In genomic region chr16:56362057-56362655, GRCh38 we compare ENCODE assay signal across 25 cellular contexts.
A peak's percentile ranks its signal among the peaks of the same experiment; 100 is the strongest.
DNase-seq lines count a peak whose midpoint lies in the region; ATAC-seq and TF ChIP-seq lines count a peak whose summit lies in the region.
"Had no signal": no experiment of that assay in that cellular context is flagged by ENCODE, and none has a peak within 500 bp of the region (broad histone marks: within the 10 kb centered on the region; RNA-seq: fewer than 3 reads in every experiment).

No MANE protein-coding gene starts in this region.

- peak overlapping the region; percentile 70 for H3K27ac Mint-ChIP-seq in activated naive CD8-positive, alpha-beta T cell
- no peak overlapping the region for H3K27ac Mint-ChIP-seq in activated naive CD8-positive, alpha-beta T cell treated with anti-CD3 and anti-CD28 coated beads for 36 hours
- peak overlapping the region; percentile 13 for H3K27ac Mint-ChIP-seq in stimulated activated memory B cell treated with anti-CD40 and anti-IgM and Interleukin-4, amounts not matched to agents 10 μg/mL and 1 μg/mL and 100 μg/mL, for 72 hours
- H3K27ac Mint-ChIP-seq: HFFc6 had no signal

- CTCF ChIA-PET in RWPE1 (lab: Yijun Ruan, JAX), result interaction anchor here (0.7 kb wide), 2 partner anchors 16 to 350 kb away, joined by 3 to 6 read pairs; no protein-coding TSS in a partner anchor

- peaks cover 3% of the 10 kb centered on the region for H3K36me3 Mint-ChIP-seq in activated naive CD8-positive, alpha-beta T cell
- H3K36me3 Mint-ChIP-seq in activated naive CD8-positive, alpha-beta T cell treated with anti-CD3 and anti-CD28 coated beads for 36 hours, result peaks cover 7% of the 10 kb centered on the region
- peaks cover 62% of the 10 kb centered on the region for H3K36me3 Mint-ChIP-seq in stimulated activated memory B cell treated with anti-CD40 and anti-IgM and Interleukin-4, amounts not matched to agents 10 μg/mL and 1 μg/mL and 100 μg/mL, for 72 hours

- H3K9me3 Mint-ChIP-seq in activated naive CD8-positive, alpha-beta T cell (ENCODE audit: low read depth), result no peaks in the 10 kb centered on the region
- H3K9me3 Mint-ChIP-seq in activated naive CD8-positive, alpha-beta T cell treated with anti-CD3 and anti-CD28 coated beads for 36 hours, result no peaks in the 10 kb centered on the region
- H3K9me3 Mint-ChIP-seq in stimulated activated memory B cell treated with anti-CD40 and anti-IgM and Interleukin-4, amounts not matched to agents 10 μg/mL and 1 μg/mL and 100 μg/mL, for 72 hours, result no peaks in the 10 kb centered on the region
- H3K9me3 Mint-ChIP-seq: HFFc6 had no signal

- H3K27me3 Mint-ChIP-seq in activated naive CD8-positive, alpha-beta T cell, result no peaks in the 10 kb centered on the region
- no peaks in the 10 kb centered on the region for H3K27me3 Mint-ChIP-seq in activated naive CD8-positive, alpha-beta T cell treated with anti-CD3 and anti-CD28 coated beads for 36 hours
- no peaks in the 10 kb centered on the region for H3K27me3 Mint-ChIP-seq in stimulated activated memory B cell treated with anti-CD40 and anti-IgM and Interleukin-4, amounts not matched to agents 10 μg/mL and 1 μg/mL and 100 μg/mL, for 72 hours

- no peak for TF ChIP-seq CTCF in RWPE1 (conservative IDR thresholded peaks at IDR 0.05; ENCODE audit: low read depth)

- no peak overlapping the region for H3K4me3 Mint-ChIP-seq in activated naive CD8-positive, alpha-beta T cell
- no peak overlapping the region for H3K4me3 Mint-ChIP-seq in activated naive CD8-positive, alpha-beta T cell treated with anti-CD3 and anti-CD28 coated beads for 36 hours
- no peak overlapping the region for H3K4me3 Mint-ChIP-seq in stimulated activated memory B cell treated with anti-CD40 and anti-IgM and Interleukin-4, amounts not matched to agents 10 μg/mL and 1 μg/mL and 100 μg/mL, for 72 hours
- H3K4me3 Mint-ChIP-seq: HFFc6 had no signal

- ATAC-seq in left lobe of liver (no peak), HG02973 (IDR thresholded peaks at IDR 0.05; ENCODE audit: unreplicated experiment) (no peak), GM18868 (IDR thresholded peaks at IDR 0.05; ENCODE audit: unreplicated experiment) (no peak)
- ATAC-seq in stimulated activated memory B cell treated with anti-CD40 and anti-IgM and Interleukin-4, amounts not matched to agents 10 μg/mL and 1 μg/mL and 100 μg/mL, for 72 hours, result peak; percentile 20
- ATAC-seq: gastroesophageal sphincter, lower lobe of right lung, psoas muscle had no signal

- peaks cover 15% of the 10 kb centered on the region for H3K4me1 Mint-ChIP-seq in activated naive CD8-positive, alpha-beta T cell (ENCODE audit: low read depth)
- H3K4me1 Mint-ChIP-seq in activated naive CD8-positive, alpha-beta T cell treated with anti-CD3 and anti-CD28 coated beads for 36 hours, result peaks cover 24% of the 10 kb centered on the region
- H3K4me1 Mint-ChIP-seq in stimulated activated memory B cell treated with anti-CD40 and anti-IgM and Interleukin-4, amounts not matched to agents 10 μg/mL and 1 μg/mL and 100 μg/mL, for 72 hours, result peaks cover 19% of the 10 kb centered on the region

- peak overlapping the region; percentile 5; the same call in 1 of the 2 replicates for H3K27ac ChIP-seq in RWPE1
- H3K27ac ChIP-seq: BLaER1 treated with 17β-estradiol and CSF1 and Interleukin-3, amounts not matched to agents 10 nM and 100 nM; cardiac muscle cell; gastroesophageal sphincter; lower lobe of right lung; psoas muscle; skin epidermis; thoracic aorta; WERI-Rb-1 had no signal

- DNase-seq in activated naive CD8-positive, alpha-beta T cell treated with anti-CD3 and anti-CD28 coated beads for 36 hours, result no peak
- DNase-seq in RWPE1 (ENCODE audit: low spot score) (no peak), left lobe of liver (ENCODE audit: low spot score) (peak; percentile 37), COLO829 (ENCODE audit: low spot score) (no peak)
- DNase-seq: activated naive CD4-positive, alpha-beta T cell treated with Interleukin-2 at 50 U/mL for 16 hours; activated T-cell treated with anti-CD3 and anti-CD28 coated beads for 4 hours; anterior cingulate cortex; Calu3; HFFc6; NCI-H1436 treated with DMSO at 0.1 percent for 48 hours; NCI-H2107; NCI-H446 treated with DMSO at 0.1 percent for 48 hours; psoas muscle; SK-N-SH; WERI-Rb-1 had no signal

- POLR2A ChIA-PET in RWPE1 (lab: Yijun Ruan, JAX; ENCODE audit: low non-redundant PET), result no interaction called here
